12 cellular contexts compared by ENCODE assay signal in genomic region chr10:78438094-78438906, GRCh38.
A peak's percentile ranks its signal among the peaks of the same experiment; 100 is the strongest.
DNase-seq lines count a peak whose midpoint lies in the region; ATAC-seq, FAIRE-seq and TF ChIP-seq lines count a peak whose summit lies in the region.
"Had no signal": no experiment of that assay in that cellular context is flagged by ENCODE, and none has a peak within 500 bp of the region (broad histone marks: within the 10 kb centered on the region; RNA-seq: fewer than 3 reads in every experiment).

No MANE protein-coding gene starts in this region.

- ATAC-seq in GM18867 (IDR thresholded peaks at IDR 0.05; ENCODE audit: unreplicated experiment), result peak; percentile 86
- ATAC-seq in HepG2, result peak; percentile 84
- ATAC-seq in GM19467 (IDR thresholded peaks at IDR 0.05; ENCODE audit: unreplicated experiment), result no peak
- ATAC-seq: activated T-helper 17 cell treated with anti-CD3 and anti-CD28 coated beads, Interleukin-2, amount 50 U/mL, for 72 hours had no signal

- no peak overlapping the region for H3K4me3 ChIP-seq in PC-9
- no peak overlapping the region for H3K4me3 ChIP-seq in HepG2 (replicated peaks in 1 of 3; ENCODE audit: insufficient read depth in 1 of 3, low read depth in 2 of 3, low read length in 3 of 3)
- H3K4me3 ChIP-seq: lung had no signal

- H2AFZ ChIP-seq in PC-9 (no peak overlapping the region), HepG2 (ENCODE audit: low read length) (no peak overlapping the region)

- CTCF ChIA-PET in PC-9 (lab: Charles Lee) (interaction anchor here (0.6 to 0.7 kb wide), 2 partner anchors 617 to 1274 kb away, joined by 3 to 4 read pairs; no protein-coding TSS in a partner anchor), HepG2 (lab: Yijun Ruan, JAX; ENCODE audit: low intra/inter-chr PET ratio, low total read pairs) (interaction anchor here (1.7 kb wide), 1 partner anchor 83 kb away, joined by 3 read pairs; no protein-coding TSS in a partner anchor)

- no peaks in the 10 kb centered on the region for H4K20me1 ChIP-seq in PC-9 (ENCODE audit: insufficient read depth)
- H4K20me1 ChIP-seq in HepG2 (ENCODE audit: insufficient read depth, low read length), result no peaks in the 10 kb centered on the region

- H3K9me3 ChIP-seq in PC-9 (ENCODE audit: insufficient read depth, low read depth) (no peaks in the 10 kb centered on the region), HepG2 (ENCODE audit: low read length) (no peaks in the 10 kb centered on the region)

- H3K27me3 ChIP-seq in PC-9 (ENCODE audit: insufficient read depth, low read depth), result peaks cover 7% of the 10 kb centered on the region; the same call in 1 of the 2 replicates
- H3K27me3 ChIP-seq in HepG2 (ENCODE audit: control insufficient read depth in 1 of 2, insufficient read depth in 2 of 2, low read length in 2 of 2), result no peaks in the 10 kb centered on the region

- no TSS peak for BruUV-seq in PC-9 (replicated peaks; lab: Mats Ljungman, UMichigan)
- BruUV-seq in HepG2 (replicated peaks; lab: Mats Ljungman, UMichigan), result no TSS peak

- TF ChIP-seq CTCF in D721Med (IDR thresholded peaks at IDR 0.05; ENCODE audit: insufficient read depth, missing control alignments) (peak; percentile 11), PC-9 (conservative IDR thresholded peaks at IDR 0.05) (peak; percentile 33; the same call in 1 of the 2 replicates), HepG2 (CRISPR knock-in tag; IDR thresholded peaks at IDR 0.05) (peak; percentile 86)

- no peak for TF ChIP-seq POLR2A in HepG2 (IDR thresholded peaks at IDR 0.05; ENCODE audit: insufficient read depth in 1 of 2, low read depth in 2 of 2, low read length in 2 of 2)

- TF ChIP-seq EP300 in HepG2 (IDR thresholded peaks at IDR 0.05; ENCODE audit: low read depth in 2 of 2, low read length in 2 of 2) (peak; percentile 25 to 68; a peak in 2 of 4 replicates), HepG2 (CRISPR knock-in tag; IDR thresholded peaks at IDR 0.05; ENCODE audit: borderline replicate concordance) (no peak)

- H3K9me2 ChIP-seq in PC-9 (ENCODE audit: insufficient read depth), result no peaks in the 10 kb centered on the region

- H3K27ac ChIP-seq in PC-9 (no peak overlapping the region), HepG2 (ENCODE audit: extremely low read length, insufficient read depth, low read length) (peak overlapping the region; percentile 60)

- intact Hi-C loops in PC-9 (cut with micrococcal nuclease; ENCODE audit: unreplicated experiment) (loop anchor here (10.0 kb wide), 1 partner anchor 217 kb away; no protein-coding TSS in a partner anchor), HepG2 (cut with micrococcal nuclease; ENCODE audit: unreplicated experiment) (loop anchor here (1.0 to 10.0 kb wide), 3 partner anchors 21 to 757 kb away; no protein-coding TSS in a partner anchor)

- H3K9ac ChIP-seq in HepG2 (ENCODE audit: insufficient read depth, low read depth, low read length), result peak overlapping the region; percentile 28; the same call in 1 of the 2 replicates

- H3K36me3 ChIP-seq in PC-9 (ENCODE audit: low read depth), result no peaks in the 10 kb centered on the region
- no peaks in the 10 kb centered on the region for H3K36me3 ChIP-seq in HepG2 (replicated peaks in 1 of 2; ENCODE audit: control insufficient read depth in 1 of 2, insufficient read depth in 2 of 2, low read length in 2 of 2)

- DNase-seq in D721Med (ENCODE audit: insufficient read length, low spot score) (no peak), PC-9 (no peak), HepG2 (ENCODE audit: low spot score) (peak; percentile 70), SIG-M5 (lab: John Stamatoyannopoulos, UW) (no peak), NCI-H187 (lab: John Stamatoyannopoulos, UW) (no peak)
- DNase-seq in stimulated activated naive CD4-positive, alpha-beta T cell treated with Interleukin-2 at 50 U/mL for 16 hours (lab: John Stamatoyannopoulos, UW), result no peak
- DNase-seq: NCI-H1417 had no signal

- 66% methylated on average over 7 of the region's 9 CpGs for WGBS in HepG2 (ENCODE audit: low lambda C conversion rate)

- in situ Hi-C loops in HepG2 (cut with HindIII; ENCODE audit: extremely low pct_ligation_motif_present, low pct_unique_long_range_greater_than_20kb), result no loop called here

- no peaks in the 10 kb centered on the region for H3K79me2 ChIP-seq in PC-9 (ENCODE audit: low read depth)
- H3K79me2 ChIP-seq in HepG2 (ENCODE audit: insufficient read depth, low read length), result no peaks in the 10 kb centered on the region

- no peaks in the 10 kb centered on the region for H3K4me1 ChIP-seq in PC-9 (replicated peaks; ENCODE audit: insufficient read depth)
- peaks cover 66% of the 10 kb centered on the region for H3K4me1 ChIP-seq in HepG2 (ENCODE audit: insufficient read depth, low read length)

- TF ChIP-seq RAD21 in HepG2 (CRISPR knock-in tag; IDR thresholded peaks at IDR 0.05), result peak; percentile 54

- POLR2A ChIA-PET in PC-9 (lab: Charles Lee; ENCODE audit: unreplicated experiment) (interaction anchor here (0.5 kb wide), 1 partner anchor 606 kb away, joined by 5 read pairs; no protein-coding TSS in a partner anchor), HepG2 (lab: Yijun Ruan, JAX) (interaction anchor here (0.7 to 3.2 kb wide), 9 partner anchors 9 to 397 kb away, joined by 3 to 34 read pairs (median 4); no protein-coding TSS in a partner anchor)

- H3F3A ChIP-seq in PC-9 (ENCODE audit: insufficient read depth, low read depth), result no peaks in the 10 kb centered on the region

- FAIRE-seq in D721Med (lab: Jason Lieb, UNC), result no peak
- peak; percentile 79 for FAIRE-seq in HepG2 (lab: Jason Lieb, UNC)
- FAIRE-seq: colon had no signal

- no peak overlapping the region for H3K4me2 ChIP-seq in PC-9
- H3K4me2 ChIP-seq in HepG2 (ENCODE audit: low read depth, low read length), result peak overlapping the region; percentile 45

TF ChIP-seq in HepG2, 621 proteins besides CTCF, POLR2A, EP300 and RAD21 (continues in another document):
- TF ChIP-seq HIVEP1 (CRISPR knock-in tag; IDR thresholded peaks at IDR 0.05) (peak; percentile 33; the same call in 1 of the 2 replicates), MEF2D (CRISPR knock-in tag; IDR thresholded peaks at IDR 0.05) (peak; percentile 56; the same call in 1 of the 2 replicates), PHF20 (CRISPR knock-in tag; IDR thresholded peaks at IDR 0.05) (no peak), ZMAT5 (CRISPR knock-in tag; IDR thresholded peaks at IDR 0.05; ENCODE audit: borderline replicate concordance, low read depth) (no peak), SOX13 (IDR thresholded peaks at IDR 0.05) (peak; percentile 61; the same call in 1 of the 2 replicates), SOX13 (CRISPR knock-in tag; conservative IDR thresholded peaks at IDR 0.05 in 1 of 2, IDR thresholded peaks at IDR 0.05 in 1 of 2) (peak in 1 of 2 experiments; percentile 83; a peak in 2 of 4 replicates), ZMYM2 (CRISPR knock-in tag; IDR thresholded peaks at IDR 0.05) (peak; percentile 87; the same call in 1 of the 2 replicates), ZNF331 (CRISPR knock-in tag; IDR thresholded peaks at IDR 0.05) (peak; percentile 42; the same call in 1 of the 2 replicates), SPEN (CRISPR knock-in tag; IDR thresholded peaks at IDR 0.05; ENCODE audit: low read depth) (peak; percentile 45; the same call in 1 of the 2 replicates), ZNF850 (CRISPR knock-in tag; conservative IDR thresholded peaks at IDR 0.05) (no peak), ARNTL (CRISPR knock-in tag; IDR thresholded peaks at IDR 0.05) (0 out of 2 replicates have a peak, but pooled peaks have one; percentile 8), KAT2B (IDR thresholded peaks at IDR 0.05; ENCODE audit: borderline replicate concordance, low read depth, low read length) (no peak)
- TF ChIP-seq, protein P1, sequence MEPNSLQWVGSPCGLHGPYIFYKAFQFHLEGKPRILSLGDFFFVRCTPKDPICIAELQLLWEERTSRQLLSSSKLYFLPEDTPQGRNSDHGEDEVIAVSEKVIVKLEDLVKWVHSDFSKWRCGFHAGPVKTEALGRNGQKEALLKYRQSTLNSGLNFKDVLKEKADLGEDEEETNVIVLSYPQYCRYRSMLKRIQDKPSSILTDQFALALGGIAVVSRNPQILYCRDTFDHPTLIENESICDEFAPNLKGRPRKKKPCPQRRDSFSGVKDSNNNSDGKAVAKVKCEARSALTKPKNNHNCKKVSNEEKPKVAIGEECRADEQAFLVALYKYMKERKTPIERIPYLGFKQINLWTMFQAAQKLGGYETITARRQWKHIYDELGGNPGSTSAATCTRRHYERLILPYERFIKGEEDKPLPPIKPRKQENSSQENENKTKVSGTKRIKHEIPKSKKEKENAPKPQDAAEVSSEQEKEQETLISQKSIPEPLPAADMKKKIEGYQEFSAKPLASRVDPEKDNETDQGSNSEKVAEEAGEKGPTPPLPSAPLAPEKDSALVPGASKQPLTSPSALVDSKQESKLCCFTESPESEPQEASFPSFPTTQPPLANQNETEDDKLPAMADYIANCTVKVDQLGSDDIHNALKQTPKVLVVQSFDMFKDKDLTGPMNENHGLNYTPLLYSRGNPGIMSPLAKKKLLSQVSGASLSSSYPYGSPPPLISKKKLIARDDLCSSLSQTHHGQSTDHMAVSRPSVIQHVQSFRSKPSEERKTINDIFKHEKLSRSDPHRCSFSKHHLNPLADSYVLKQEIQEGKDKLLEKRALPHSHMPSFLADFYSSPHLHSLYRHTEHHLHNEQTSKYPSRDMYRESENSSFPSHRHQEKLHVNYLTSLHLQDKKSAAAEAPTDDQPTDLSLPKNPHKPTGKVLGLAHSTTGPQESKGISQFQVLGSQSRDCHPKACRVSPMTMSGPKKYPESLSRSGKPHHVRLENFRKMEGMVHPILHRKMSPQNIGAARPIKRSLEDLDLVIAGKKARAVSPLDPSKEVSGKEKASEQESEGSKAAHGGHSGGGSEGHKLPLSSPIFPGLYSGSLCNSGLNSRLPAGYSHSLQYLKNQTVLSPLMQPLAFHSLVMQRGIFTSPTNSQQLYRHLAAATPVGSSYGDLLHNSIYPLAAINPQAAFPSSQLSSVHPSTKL (CRISPR knock-in tag; IDR thresholded peaks at IDR 0.05), result peak; percentile 66
- TF ChIP-seq, protein P2, sequence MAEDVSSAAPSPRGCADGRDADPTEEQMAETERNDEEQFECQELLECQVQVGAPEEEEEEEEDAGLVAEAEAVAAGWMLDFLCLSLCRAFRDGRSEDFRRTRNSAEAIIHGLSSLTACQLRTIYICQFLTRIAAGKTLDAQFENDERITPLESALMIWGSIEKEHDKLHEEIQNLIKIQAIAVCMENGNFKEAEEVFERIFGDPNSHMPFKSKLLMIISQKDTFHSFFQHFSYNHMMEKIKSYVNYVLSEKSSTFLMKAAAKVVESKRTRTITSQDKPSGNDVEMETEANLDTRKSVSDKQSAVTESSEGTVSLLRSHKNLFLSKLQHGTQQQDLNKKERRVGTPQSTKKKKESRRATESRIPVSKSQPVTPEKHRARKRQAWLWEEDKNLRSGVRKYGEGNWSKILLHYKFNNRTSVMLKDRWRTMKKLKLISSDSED (CRISPR knock-in tag; IDR thresholded peaks at IDR 0.05), result no peak

Comparison
In these comparisons a context has a peak if more than half of its experiments do, and no peak if none do; other contexts are left out.
1. CTCF ChIP-seq: peak in every context shown above with its lines; median percentile 86 in HepG2; 33 in PC-9; 11 in D721Med.